In the genomic region with DNA sequence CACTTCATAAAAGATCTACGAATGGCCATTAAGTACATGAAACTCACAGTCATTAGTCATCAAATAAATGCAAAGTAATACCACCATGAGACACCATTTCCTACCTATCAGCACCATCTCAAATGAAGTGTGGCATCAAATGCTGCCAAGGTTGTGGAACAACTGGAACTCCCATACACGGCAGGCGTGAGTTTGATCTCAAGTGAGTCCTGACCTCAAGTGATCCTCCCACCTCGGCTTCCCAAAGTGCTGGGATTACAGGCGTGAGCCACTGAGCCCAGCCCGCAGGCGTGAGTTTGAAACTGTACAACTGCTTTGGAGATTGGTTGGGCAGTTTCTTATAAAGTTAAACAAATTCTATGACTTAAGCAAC, we compare ENCODE assay signal across 8 cellular contexts.
DNase-seq lines count a peak whose midpoint lies in the region; ATAC-seq and TF ChIP-seq lines count a peak whose summit lies in the region.

No MANE protein-coding gene starts in this region.

- ATAC-seq in GM21528 (IDR thresholded peaks at IDR 0.05; ENCODE audit: low FRiP score, unreplicated experiment), result peak; percentile 7

- no peak for TF ChIP-seq POLR2A in NB4 (IDR thresholded peaks at IDR 0.05; ENCODE audit: extremely low read depth, insufficient read length)

- no peak for DNase-seq in AG09309 (ENCODE audit: low read depth)
- DNase-seq in NB4 (ENCODE audit: low read depth), result no peak
- peak; percentile 29 for DNase-seq in activated naive CD4-positive, alpha-beta T cell treated with anti-CD3 and anti-CD28 coated beads, Interleukin-2, amount 50 U/mL, for 16 hours
- DNase-seq in stimulated activated CD4-positive, alpha-beta T cell treated with anti-CD3 and anti-CD28 coated beads, Interleukin-2, amount 100 ng/mL, for 24 hours, result peak; percentile 38 to 54
- DNase-seq in SKM-1 treated with dmso at 0.1 percent for 144 hours (lab: John Stamatoyannopoulos, UW; ENCODE audit: unreplicated experiment), result no peak
- no peak for DNase-seq in C1 segment of cervical spinal cord (lab: John Stamatoyannopoulos, UW)

- TF ChIP-seq CTCF in AG09309 (IDR thresholded peaks at IDR 0.05; ENCODE audit: control insufficient read depth, insufficient read depth, low read depth, low read length, missing control alignments), result no peak
- no peak for TF ChIP-seq CTCF in NB4 (IDR thresholded peaks at IDR 0.05; ENCODE audit: low read depth, low read length)

- H3K4me3 ChIP-seq in AG09309 (ENCODE audit: control insufficient read depth, low read depth, low read length) (peak overlapping the region; percentile 55), NB4 (ENCODE audit: low read depth, low read length) (peak overlapping the region; percentile 62), iPS-11a (ENCODE audit: low read depth, low read length) (peak overlapping the region; percentile 40)

Comparison
In these comparisons a context has a peak if more than half of its experiments do, and no peak if none do; other contexts are left out.
1. DNase-seq: peak in activated naive CD4-positive, alpha-beta T cell treated with anti-CD3 and anti-CD28 coated beads, Interleukin-2, amount 50 U/mL, for 16 hours (single experiment) and stimulated activated CD4-positive, alpha-beta T cell treated with anti-CD3 and anti-CD28 coated beads, Interleukin-2, amount 100 ng/mL, for 24 hours (2 of 2); none in AG09309 (single experiment), NB4 (single experiment), SKM-1 treated with dmso at 0.1 percent for 144 hours (single experiment) and C1 segment of cervical spinal cord (0 of 14).
2. Peak in every context shown above with its lines, with median percentiles within 50 percentile points of each other: H3K4me3 ChIP-seq.